ENCODE assay signal across 21 cellular contexts in the genomic region with DNA sequence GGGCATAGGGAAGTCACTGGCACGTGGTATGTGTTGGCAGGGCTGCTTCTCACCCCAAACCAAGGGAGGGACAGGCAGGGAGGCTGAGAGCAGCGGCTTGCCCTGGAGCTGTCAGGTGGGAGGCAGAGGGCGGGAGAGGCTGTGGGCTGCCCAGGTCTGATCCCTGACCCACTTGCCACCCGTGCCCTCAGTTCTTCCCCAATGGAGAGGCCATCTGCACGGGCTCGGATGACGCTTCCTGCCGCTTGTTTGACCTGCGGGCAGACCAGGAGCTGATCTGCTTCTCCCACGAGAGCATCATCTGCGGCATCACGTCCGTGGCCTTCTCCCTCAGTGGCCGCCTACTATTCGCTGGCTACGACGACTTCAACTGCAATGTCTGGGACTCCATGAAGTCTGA. TPM values are rescaled to one million over a fixed set of nuclear protein-coding genes. Genes with fewer than 3 reads are reported as not detected.
"Had no signal": no experiment of that assay in that cellular context is flagged by ENCODE, and none has a peak within 500 bp of the region (broad histone marks: within the 10 kb centered on the region; RNA-seq: fewer than 3 reads in every experiment).

No MANE protein-coding gene starts in this region.

- H3K4me1 ChIP-seq: esophagus muscularis mucosa, gastroesophageal sphincter, lower lobe of right lung, psoas muscle, thyroid gland, vagina had no signal

- H3K9me3 ChIP-seq: esophagus muscularis mucosa, gastroesophageal sphincter, left ventricle myocardium inferior, lower lobe of right lung, psoas muscle, suprapubic skin, thyroid gland, upper lobe of left lung, vagina had no signal

- DNase-seq: effector memory CD8-positive, alpha-beta T cell; glutamatergic neuron; islet precursor cell; left ventricle myocardium inferior; lower lobe of right lung; natural killer cell; stimulated activated CD4-positive, alpha-beta T cell treated with anti-CD3 and anti-CD28 coated beads, Interleukin-4, amount 100 ng/mL, for 1 hour; stimulated activated CD8-positive, alpha-beta memory T cell treated with anti-CD3 and anti-CD28 coated beads, Interleukin-4, amount 100 ng/mL, for 48 hours; stimulated activated naive CD8-positive, alpha-beta T cell treated with anti-CD3 and anti-CD28 coated beads, Interleukin-15, Interleukin-2, amounts not matched to agents 100 U/mL and 50 U/mL, for 24 hours; thyroid gland; upper lobe of left lung had no signal

- H3K27me3 ChIP-seq: esophagus muscularis mucosa, gastroesophageal sphincter, neural progenitor cell, suprapubic skin, thyroid gland, upper lobe of left lung, vagina had no signal

- H3K4me2 ChIP-seq: neural progenitor cell, smooth muscle cell had no signal

- H2AFZ ChIP-seq: neural progenitor cell had no signal

- H3K27ac ChIP-seq: epithelial cell of prostate, esophagus muscularis mucosa, gastroesophageal sphincter, left ventricle myocardium inferior, lower lobe of right lung, neural progenitor cell, psoas muscle, suprapubic skin, thyroid gland, upper lobe of left lung, vagina had no signal

- H3K4me3 ChIP-seq: esophagus muscularis mucosa, gastroesophageal sphincter, left ventricle myocardium inferior, lower lobe of right lung, neural progenitor cell, psoas muscle, smooth muscle cell, suprapubic skin, thyroid gland, upper lobe of left lung, vagina had no signal

- H3K9ac ChIP-seq: neural progenitor cell had no signal

- ATAC-seq: effector memory CD8-positive, alpha-beta T cell; gastroesophageal sphincter; lower lobe of right lung; natural killer cell; psoas muscle; stimulated activated effector memory CD8-positive, alpha-beta T cell treated with anti-CD3 and anti-CD28 coated beads, Interleukin-12 subunit alpha, Interleukin-12 subunit beta, amount 100 ng/mL, for 72 hours; stimulated activated naive CD8-positive, alpha-beta T cell treated with anti-CD3 and anti-CD28 coated beads, Interleukin-15, Interleukin-2, amounts not matched to agents 100 U/mL and 50 U/mL, for 24 hours had no signal

- H3K36me3 ChIP-seq: neural progenitor cell, thyroid gland had no signal

- FAIRE-seq: colon had no signal

RNA-seq across cellular contexts. Expression of a gene that starts 4.7 kb away (rescaled TPM):
- total RNA-seq: natural killer cell had no signal
